ENCODE assay signal across 11 cellular contexts in the genomic region with DNA sequence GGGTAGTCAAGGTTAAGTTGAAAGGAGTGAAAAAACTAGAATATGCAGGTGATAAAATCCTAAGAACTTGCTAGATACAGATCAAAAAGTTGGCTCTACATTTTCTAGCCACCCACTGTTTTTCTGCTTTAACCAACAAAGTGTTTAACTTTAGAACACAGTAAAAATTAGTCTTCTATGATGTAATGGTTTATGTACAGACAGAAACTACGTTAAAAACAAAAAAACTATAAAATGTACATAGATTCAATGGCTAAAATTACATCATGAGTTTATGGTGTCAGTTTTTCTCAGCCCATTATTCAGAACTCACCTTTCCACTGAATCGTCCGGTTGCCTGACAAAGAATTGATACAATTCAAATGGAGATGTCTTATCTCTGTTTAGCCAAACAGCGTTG. TPM values are rescaled to one million over a fixed set of nuclear protein-coding genes. Genes with fewer than 3 reads are reported as not detected.
DNase-seq lines count a peak whose midpoint lies in the region; ATAC-seq and TF ChIP-seq lines count a peak whose summit lies in the region.
"Had no signal": no experiment of that assay in that cellular context is flagged by ENCODE, and none has a peak within 500 bp of the region (broad histone marks: within the 10 kb centered on the region; RNA-seq: fewer than 3 reads in every experiment).

No MANE protein-coding gene starts in this region.

- no peak overlapping the region for H4K91ac ChIP-seq in IMR-90 (ENCODE audit: insufficient read depth, low read depth, low read length)

- no peaks in the 10 kb centered on the region; the same call in 1 of the 2 replicates for H4K20me1 ChIP-seq in IMR-90 (ENCODE audit: insufficient read depth, low read length)

- H3K9ac ChIP-seq in IMR-90 (ENCODE audit: low read depth, low read length): no peak overlapping the region; the same call in 1 of the 2 replicates

- H2BK120ac ChIP-seq in IMR-90 (ENCODE audit: low read depth, low read length): no peak overlapping the region

- H3K4me1 Mint-ChIP-seq in CD4-positive, alpha-beta memory T cell: peaks cover 11 to 22% (median 17%) of the 10 kb centered on the region in 4 donors
- H3K4me1 Mint-ChIP-seq in MCF 10A (ENCODE audit: insufficient read depth, unreplicated experiment): peaks cover 13% of the 10 kb centered on the region
- peaks cover 0 to 21% (median 20%) of the 10 kb centered on the region in 7 donors for H3K4me1 Mint-ChIP-seq in naive thymus-derived CD4-positive, alpha-beta T cell

- H3K27ac Mint-ChIP-seq in CD4-positive, alpha-beta memory T cell: peak overlapping the region; percentile 18 to 93 (median 78)
- H3K27ac Mint-ChIP-seq in MCF 10A (ENCODE audit: low read depth, unreplicated experiment): peak overlapping the region; percentile 90
- H3K27ac Mint-ChIP-seq in naive thymus-derived CD4-positive, alpha-beta T cell: peak overlapping the region in 8 of 9 donors; percentile 23 to 97 (median 90)

- no peak overlapping the region for H2BK15ac ChIP-seq in IMR-90 (ENCODE audit: low read depth, low read length)

- BruUV-seq in IMR-90 (replicated peaks; lab: Mats Ljungman, UMichigan): no TSS peak
- BruUV-seq in MCF 10A (replicated peaks; lab: Mats Ljungman, UMichigan): no TSS peak

- H3K18ac ChIP-seq in IMR-90 (ENCODE audit: low read depth, low read length): no peak overlapping the region

- no peaks in the 10 kb centered on the region for H3K27me3 Mint-ChIP-seq in CD4-positive, alpha-beta memory T cell
- no peaks in the 10 kb centered on the region for H3K27me3 Mint-ChIP-seq in MCF 10A (ENCODE audit: insufficient read depth, unreplicated experiment)
- no peaks in the 10 kb centered on the region for H3K27me3 Mint-ChIP-seq in naive thymus-derived CD4-positive, alpha-beta T cell

- H2AK5ac ChIP-seq in IMR-90 (ENCODE audit: low read depth, low read length): no peak overlapping the region

- TF ChIP-seq CTCF in IMR-90 (conservative IDR thresholded peaks at IDR 0.05; ENCODE audit: low read depth, low read length) (no peak), MCF 10A (IDR thresholded peaks at IDR 0.05; ENCODE audit: unreplicated experiment) (no peak), tibial artery (IDR thresholded peaks at IDR 0.05) (no peak)

- H4K5ac ChIP-seq in IMR-90 (ENCODE audit: low read depth, low read length): no peak overlapping the region

- H3K9me3 Mint-ChIP-seq in CD4-positive, alpha-beta memory T cell: no peaks in the 10 kb centered on the region
- H3K9me3 Mint-ChIP-seq in MCF 10A (ENCODE audit: unreplicated experiment): no peaks in the 10 kb centered on the region
- H3K9me3 Mint-ChIP-seq in naive thymus-derived CD4-positive, alpha-beta T cell: no peaks in the 10 kb centered on the region

- peaks cover 24% of the 10 kb centered on the region for H3K36me3 ChIP-seq in CD4-positive, alpha-beta memory T cell (ENCODE audit: insufficient read depth, low read length)
- H3K36me3 ChIP-seq in IMR-90 (ENCODE audit: control insufficient read depth, insufficient read depth, low read length) (peaks cover 19% of the 10 kb centered on the region), tibial artery (peaks cover 38 to 45% (median 42%) of the 10 kb centered on the region in 3 donors)
- peaks cover 9 to 56% (median 30%) of the 10 kb centered on the region in 3 experiments for H3K36me3 ChIP-seq in naive thymus-derived CD4-positive, alpha-beta T cell (ENCODE audit: control insufficient read depth in 2 of 3, insufficient read depth in 3 of 3, low read length in 3 of 3)

- H3K36me3 Mint-ChIP-seq in CD4-positive, alpha-beta memory T cell: peaks cover 22 to 56% of the 10 kb centered on the region in 2 donors
- peaks cover 49% of the 10 kb centered on the region for H3K36me3 Mint-ChIP-seq in MCF 10A (ENCODE audit: insufficient read depth, unreplicated experiment)
- H3K36me3 Mint-ChIP-seq in naive thymus-derived CD4-positive, alpha-beta T cell: peaks cover 0 to 24% (median 4%) of the 10 kb centered on the region in 5 donors

- H3K14ac ChIP-seq in IMR-90 (replicated peaks; ENCODE audit: low read depth, low read length): no peak overlapping the region

- peak overlapping the region in 5 of 8 donors; percentile 71 to 95 (median 91) for H3K4me3 Mint-ChIP-seq in CD4-positive, alpha-beta memory T cell
- H3K4me3 Mint-ChIP-seq in MCF 10A (ENCODE audit: unreplicated experiment): peak overlapping the region; percentile 86
- peak overlapping the region in 7 of 10 donors; percentile 32 to 99 (median 87) for H3K4me3 Mint-ChIP-seq in naive thymus-derived CD4-positive, alpha-beta T cell

- H3K9me1 ChIP-seq in IMR-90 (ENCODE audit: insufficient read depth, low read length): no peaks in the 10 kb centered on the region

- dilution Hi-C loops in IMR-90 (cut with HindIII; ENCODE audit: low sequenced_read_pairs, unreplicated experiment): no loop called here

- H3K4me2 ChIP-seq in IMR-90 (ENCODE audit: low read depth, low read length): peak overlapping the region; percentile 34; the same call in 1 of the 2 replicates

- POLR2A ChIA-PET in CD4-positive, alpha-beta memory T cell (lab: Charles Lee; ENCODE audit: partially characterized antibody): interaction anchor here (1.6 kb wide), 1 partner anchor 1100 kb away, joined by 4 read pairs; no protein-coding TSS in a partner anchor
- POLR2A ChIA-PET in IMR-90 (lab: Charles Lee; ENCODE audit: unreplicated experiment): no interaction called here
- POLR2A ChIA-PET in MCF 10A (lab: Yijun Ruan, JAX): interaction anchor here (0.7 to 3.5 kb wide), 4 partner anchors 9 to 291 kb away, joined by 3 to 54 read pairs (median 15); a partner anchor contains a TSS
- POLR2A ChIA-PET in naive thymus-derived CD4-positive, alpha-beta T cell (lab: Charles Lee): no interaction called here

- H3K79me1 ChIP-seq in IMR-90 (ENCODE audit: low read depth in 1 of 2, low read length in 2 of 2): peaks cover 8 to 24% of the 10 kb centered on the region in 2 experiments

- no peak overlapping the region for H3K56ac ChIP-seq in IMR-90 (ENCODE audit: extremely low read depth, insufficient read depth, low read length)

- intact Hi-C loops in CD4-positive, alpha-beta memory T cell (cut with micrococcal nuclease): loop anchor here (2.0 kb wide), 2 partner anchors 389 to 1101 kb away; no protein-coding TSS in a partner anchor
- intact Hi-C loops in IMR-90 (cut with micrococcal nuclease): loop anchor here (10.0 kb wide), 1 partner anchor 1099 kb away; a partner anchor contains a TSS
- intact Hi-C loops in MCF 10A (cut with micrococcal nuclease): loop anchor here (2.0 to 10.0 kb wide), 3 partner anchors 141 to 1099 kb away; a partner anchor contains a TSS
- intact Hi-C loops in naive thymus-derived CD4-positive, alpha-beta T cell (cut with micrococcal nuclease): loop anchor here (2.0 to 10.0 kb wide), 7 partner anchors 169 to 1999 kb away; a partner anchor contains a TSS
- intact Hi-C loops in tibial artery (cut with DNase I; ENCODE audit: low total_unique reads): no loop called here

- no peak for DNase-seq in CD4-positive, alpha-beta memory T cell
- DNase-seq in IMR-90 (no peak), MCF 10A (ENCODE audit: unreplicated experiment) (no peak), C1 segment of cervical spinal cord (lab: John Stamatoyannopoulos, UW) (no peak), hypothalamus (lab: John Stamatoyannopoulos, UW) (no peak), tibial artery (no peak)
- no peak for DNase-seq in naive thymus-derived CD4-positive, alpha-beta T cell
- DNase-seq: gastrocnemius medialis, GF-D8, NCI-H2029 treated with DMSO at 0.1 percent for 48 hours had no signal

- H2BK20ac ChIP-seq in IMR-90 (ENCODE audit: low read depth, low read length): no peak overlapping the region

- H3K4ac ChIP-seq in IMR-90 (ENCODE audit: low read depth, low read length): no peak overlapping the region

- no peaks in the 10 kb centered on the region for H3K9me3 ChIP-seq in CD4-positive, alpha-beta memory T cell (ENCODE audit: control insufficient read depth in 1 of 2, low read length in 2 of 2)
- H3K9me3 ChIP-seq in IMR-90 (ENCODE audit: control insufficient read depth, insufficient read depth, low read length) (no peaks in the 10 kb centered on the region), tibial artery (no peaks in the 10 kb centered on the region)
- H3K9me3 ChIP-seq in naive thymus-derived CD4-positive, alpha-beta T cell (ENCODE audit: control insufficient read depth in 2 of 3, low read length in 3 of 3): no peaks in the 10 kb centered on the region
- H3K9me3 ChIP-seq: gastrocnemius medialis had no signal

- ATAC-seq in IMR-90 (ENCODE audit: low read depth) (no peak), HG03175 (IDR thresholded peaks at IDR 0.05; ENCODE audit: unreplicated experiment) (no peak)
- no peak for ATAC-seq in naive thymus-derived CD4-positive, alpha-beta T cell
- ATAC-seq: gastrocnemius medialis had no signal

- H2AFZ ChIP-seq in IMR-90 (replicated peaks; ENCODE audit: low read length, poor library complexity): no peak overlapping the region

- peaks cover 16% of the 10 kb centered on the region for H3K4me1 ChIP-seq in CD4-positive, alpha-beta memory T cell (ENCODE audit: insufficient read depth, low read length)
- peaks cover 5% of the 10 kb centered on the region; the same call in 1 of the 2 replicates for H3K4me1 ChIP-seq in IMR-90 (ENCODE audit: control insufficient read depth, insufficient read depth, low read length)
- peaks cover 13% of the 10 kb centered on the region in 2 donors for H3K4me1 ChIP-seq in naive thymus-derived CD4-positive, alpha-beta T cell (ENCODE audit: control insufficient read depth in 2 of 2, insufficient read depth in 2 of 2, low read length in 2 of 2)
- peaks cover 0 to 18% (median 10%) of the 10 kb centered on the region in 4 donors for H3K4me1 ChIP-seq in tibial artery

- no peak overlapping the region for H4K8ac ChIP-seq in IMR-90 (ENCODE audit: low read depth in 2 of 2, low read length in 2 of 2)

- H2BK5ac ChIP-seq in IMR-90 (ENCODE audit: low read depth, low read length, poor library complexity, severe bottlenecking): no peak overlapping the region

- no peak for TF ChIP-seq RAD21 in IMR-90 (IDR thresholded peaks at IDR 0.05; ENCODE audit: low read length)

- H3K4me3 ChIP-seq in CD4-positive, alpha-beta memory T cell (ENCODE audit: low read length in 2 of 2): no peak overlapping the region
- H3K4me3 ChIP-seq in IMR-90 (ENCODE audit: insufficient read depth, low read depth, low read length) (no peak overlapping the region), tibial artery (no peak overlapping the region)
- H3K4me3 ChIP-seq in naive thymus-derived CD4-positive, alpha-beta T cell (ENCODE audit: low read length): no peak overlapping the region

- peak overlapping the region; percentile 78 for H3K27ac ChIP-seq in CD4-positive, alpha-beta memory T cell (ENCODE audit: low read depth, low read length)
- no peak overlapping the region for H3K27ac ChIP-seq in IMR-90 (ENCODE audit: insufficient read depth, low read length)
- no peak overlapping the region for H3K27ac ChIP-seq in naive thymus-derived CD4-positive, alpha-beta T cell (ENCODE audit: low read depth, low read length)
- H3K27ac ChIP-seq in tibial artery: no peak overlapping the region

- CTCF ChIA-PET in CD4-positive, alpha-beta memory T cell (lab: Charles Lee; ENCODE audit: partially characterized antibody): interaction anchor here (0.6 kb wide), 1 partner anchor 965 kb away, joined by 3 read pairs; no protein-coding TSS in a partner anchor
- CTCF ChIA-PET in IMR-90 (lab: Yijun Ruan, JAX): no interaction called here
- CTCF ChIA-PET in MCF 10A (lab: Yijun Ruan, JAX): interaction anchor here (1.5 to 5.7 kb wide), 5 partner anchors 9 to 1268 kb away, joined by 3 to 60 read pairs (median 21); a partner anchor contains a TSS
- CTCF ChIA-PET in naive thymus-derived CD4-positive, alpha-beta T cell (lab: Charles Lee): interaction anchor here (2.9 kb wide), 1 partner anchor 9 kb away, joined by 8 read pairs; no protein-coding TSS in a partner anchor

- no peak overlapping the region for H2AK9ac ChIP-seq in IMR-90 (replicated peaks; ENCODE audit: low read depth, low read length, poor library complexity)

- in situ Hi-C loops in IMR-90 (cut with MboI; ENCODE audit: low sequenced_read_pairs): no loop called here

- H3K23ac ChIP-seq in IMR-90 (ENCODE audit: low read depth, low read length): 0 out of 2 replicates have a peak overlapping the region, but pooled peaks have one; percentile 33

- no peaks in the 10 kb centered on the region for H3K27me3 ChIP-seq in CD4-positive, alpha-beta memory T cell (ENCODE audit: insufficient read depth, low read length)
- H3K27me3 ChIP-seq in IMR-90 (ENCODE audit: control insufficient read depth, insufficient read depth, low read length) (no peaks in the 10 kb centered on the region), tibial artery (no peaks in the 10 kb centered on the region)
- no peaks in the 10 kb centered on the region for H3K27me3 ChIP-seq in naive thymus-derived CD4-positive, alpha-beta T cell (ENCODE audit: control insufficient read depth in 2 of 2, insufficient read depth in 2 of 2, low read length in 2 of 2)
- H3K27me3 ChIP-seq: gastrocnemius medialis had no signal

- WGBS in IMR-90 (ENCODE audit: extremely low coverage in 2 of 2, insufficient read length in 1 of 2), 2 experiments: 80% methylated on average over 2 of the region's 4 CpGs; no CpG with 5 or more reads in 1 of the 2 experiments

- TF ChIP-seq POLR2A in IMR-90 (IDR thresholded peaks at IDR 0.05; ENCODE audit: low read depth, low read length): no peak

RNA-seq across cellular contexts. Expression of a gene that starts 2.1 kb away (rescaled TPM):
- 10 to 100 TPM; 18.9 to 19.0 TPM for total RNA-seq in CD4-positive, alpha-beta memory T cell
- 10 to 100 TPM; 11.6 to 19.3 TPM for polyA plus RNA-seq in CD4-positive, alpha-beta memory T cell
- total RNA-seq in IMR-90 (2012; rRNA removed) (21.9 and 26.9 TPM in 2 replicates), MCF 10A (2022) (27.2 and 30.1 TPM in 2 replicates)
- 15.3 and 16.4 TPM in 2 replicates for polyA plus RNA-seq in IMR-90 (2012; rRNA removed)
- 7.4 and 13.4 TPM in 2 replicates for polyA plus RNA-seq in IMR-90 (2012; cell fraction: cytosol; rRNA removed)
- 7.7 and 10.8 TPM in 2 replicates for polyA plus RNA-seq in IMR-90 (2012; cell fraction: nucleus; rRNA removed; ENCODE audit: low replicate concordance)
- total RNA-seq in naive thymus-derived CD4-positive, alpha-beta T cell: 10 to 100 TPM; 11.3 to 24.0 (median 17.9) TPM
- 10 to 100 TPM; 15.0 to 22.5 TPM for polyA plus RNA-seq in naive thymus-derived CD4-positive, alpha-beta T cell

Comparison
In these comparisons a context has a peak if more than half of its experiments do, and no peak if none do; other contexts are left out.
1. POLR2A ChIA-PET loops: an anchor here in CD4-positive, alpha-beta memory T cell (1.6 kb wide) and MCF 10A (0.7 to 3.5 kb wide); none called in IMR-90 and naive thymus-derived CD4-positive, alpha-beta T cell.